Comparison of ENCODE assay signal across 26 cellular contexts in the genomic region with DNA sequence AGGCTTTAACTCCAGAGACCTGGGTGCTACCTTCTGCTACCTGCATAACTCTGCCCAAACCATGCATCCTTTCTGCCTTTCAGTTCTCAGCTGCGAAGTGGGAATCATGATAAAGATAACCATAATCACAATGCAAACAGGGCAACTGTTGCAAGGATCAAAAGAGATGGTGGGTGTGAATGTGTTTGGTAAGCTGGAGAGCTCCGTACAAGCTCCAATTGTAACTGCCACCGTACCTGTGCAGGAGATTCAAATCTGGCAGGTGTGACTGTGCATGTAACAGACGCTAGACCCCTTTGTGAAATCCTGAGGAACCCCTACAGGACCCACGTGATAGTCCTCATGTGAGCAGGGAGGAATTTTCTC.
"Had no signal": no experiment of that assay in that cellular context is flagged by ENCODE, and none has a peak within 500 bp of the region (broad histone marks: within the 10 kb centered on the region; RNA-seq: fewer than 3 reads in every experiment).

No MANE protein-coding gene starts in this region.

- H3K9me3 Mint-ChIP-seq: immature natural killer cell; memory B cell; naive B cell; natural killer cell treated with Interleukin-12 subunit alpha and Interleukin-12 subunit beta and Interleukin-15 and Interleukin-18, amount 100 ng/mL, for 72 hours; neural crest cell; stimulated activated effector memory CD8-positive, alpha-beta T cell treated with anti-CD3 and anti-CD28 coated beads, Interleukin-12 subunit alpha, Interleukin-12 subunit beta, amount 100 ng/mL, for 72 hours had no signal

- DNase-seq: dermis blood vessel endothelial cell; effector memory CD4-positive, alpha-beta T cell; esophagus squamous epithelium; foreskin melanocyte; glutamatergic neuron; heart right ventricle; hypothalamus; immature natural killer cell; kidney glomerular epithelial cell; naive B cell; right cardiac atrium; sigmoid colon; stimulated activated CD4-positive, alpha-beta T cell treated with anti-CD3 and anti-CD28 coated beads, Interleukin-2, amount 100 ng/mL, for 24 hours; stimulated activated CD4-positive, alpha-beta T cell treated with anti-CD3 and anti-CD28 coated beads, Interleukin-4, amount 100 ng/mL, for 24 hours; stimulated activated naive CD4-positive, alpha-beta T cell treated with Interleukin-2 at 50 U/mL for 16 hours; stomach; thyroid gland; trophoblast cell had no signal

- H3K4me1 Mint-ChIP-seq: immature natural killer cell; memory B cell; neural crest cell; stimulated activated effector memory CD8-positive, alpha-beta T cell treated with anti-CD3 and anti-CD28 coated beads, Interleukin-12 subunit alpha, Interleukin-12 subunit beta, amount 100 ng/mL, for 72 hours had no signal

- H3K27ac ChIP-seq: coronary artery, esophagus squamous epithelium, heart right ventricle, parathyroid adenoma, prostate gland, sigmoid colon, stomach, thyroid gland had no signal

- H3K4me3 ChIP-seq: coronary artery, esophagus squamous epithelium, heart right ventricle, lung, prostate gland, sigmoid colon, stomach, thyroid gland had no signal

- H3K27me3 ChIP-seq: esophagus squamous epithelium, heart right ventricle, sigmoid colon, stomach, thyroid gland had no signal

- H2AFZ ChIP-seq: parathyroid adenoma had no signal

- H3K9me3 ChIP-seq: esophagus squamous epithelium, heart right ventricle, prostate gland, sigmoid colon, stomach, thyroid gland had no signal

- H3K9ac ChIP-seq: parathyroid adenoma had no signal

- H3K4me3 Mint-ChIP-seq: immature natural killer cell; memory B cell; naive B cell; natural killer cell treated with Interleukin-12 subunit alpha and Interleukin-12 subunit beta and Interleukin-15 and Interleukin-18, amount 100 ng/mL, for 72 hours; neural crest cell; stimulated activated effector memory CD8-positive, alpha-beta T cell treated with anti-CD3 and anti-CD28 coated beads, Interleukin-12 subunit alpha, Interleukin-12 subunit beta, amount 100 ng/mL, for 72 hours had no signal

- ATAC-seq: heart right ventricle; natural killer cell treated with Interleukin-12 subunit alpha and Interleukin-12 subunit beta and Interleukin-15 and Interleukin-18, amount 100 ng/mL, for 72 hours; stimulated activated effector memory CD8-positive, alpha-beta T cell treated with anti-CD3 and anti-CD28 coated beads, Interleukin-12 subunit alpha, Interleukin-12 subunit beta, amount 100 ng/mL, for 72 hours had no signal

- H3K36me3 ChIP-seq: prostate gland, sigmoid colon, thyroid gland had no signal

- H3K79me2 ChIP-seq: parathyroid adenoma had no signal

- H3K27me3 Mint-ChIP-seq: memory B cell; naive B cell; natural killer cell treated with Interleukin-12 subunit alpha and Interleukin-12 subunit beta and Interleukin-15 and Interleukin-18, amount 100 ng/mL, for 72 hours had no signal

- H3K36me3 Mint-ChIP-seq: natural killer cell treated with Interleukin-12 subunit alpha and Interleukin-12 subunit beta and Interleukin-15 and Interleukin-18, amount 100 ng/mL, for 72 hours had no signal

- H3K4me1 ChIP-seq: esophagus squamous epithelium, parathyroid adenoma, prostate gland, thyroid gland had no signal

- H3K27ac Mint-ChIP-seq: immature natural killer cell; memory B cell; natural killer cell treated with Interleukin-12 subunit alpha and Interleukin-12 subunit beta and Interleukin-15 and Interleukin-18, amount 100 ng/mL, for 72 hours; stimulated activated effector memory CD8-positive, alpha-beta T cell treated with anti-CD3 and anti-CD28 coated beads, Interleukin-12 subunit alpha, Interleukin-12 subunit beta, amount 100 ng/mL, for 72 hours had no signal
